Comparison of ENCODE assay signal across 9 cellular contexts in genomic region chr7:50369408-50370026, GRCh38.
DNase-seq lines count a peak whose midpoint lies in the region; ATAC-seq, FAIRE-seq and TF ChIP-seq lines count a peak whose summit lies in the region.
"Had no signal": no experiment of that assay in that cellular context is flagged by ENCODE, and none has a peak within 500 bp of the region (broad histone marks: within the 10 kb centered on the region; RNA-seq: fewer than 3 reads in every experiment).

No MANE protein-coding gene starts in this region.

- intact Hi-C loops in CD8-positive, alpha-beta T cell (cut with DNase I, micrococcal nuclease) = loop anchor here (1.0 to 2.0 kb wide), 12 partner anchors 33 to 277 kb away; partner anchors contain the start of genes IKZF1 (in 1 of the 2) and ZPBP (in 1 of the 2)

- H3K36me3 ChIP-seq in CD8-positive, alpha-beta T cell (ENCODE audit: insufficient read depth, low read length) = peaks cover 51% of the 10 kb centered on the region

- DNase-seq in CD8-positive, alpha-beta T cell = peak in 2 of 7 experiments; percentile 55 to 60
- DNase-seq in GM19239 (ENCODE audit: insufficient read length, low spot score) = peak; percentile 22
- DNase-seq in NOMO-1 (lab: John Stamatoyannopoulos, UW; ENCODE audit: unreplicated experiment in 2 of 2) = peak; percentile 39 to 52
- no peak for DNase-seq in mesenteric fat pad (ENCODE audit: low spot score)
- DNase-seq in caudate nucleus (lab: John Stamatoyannopoulos, UW) = no peak

- CTCF ChIA-PET in CD8-positive, alpha-beta T cell (lab: Charles Lee) = interaction anchor here (0.7 to 20.8 kb wide), 26 partner anchors 11 to 277 kb away, joined by 3 to 494 read pairs (median 6); partner anchors contain the start of gene IKZF1

- H3K4me1 Mint-ChIP-seq in CD8-positive, alpha-beta T cell (ENCODE audit: low read depth) = peaks cover 95% of the 10 kb centered on the region
- H3K4me1 Mint-ChIP-seq in brain (no peaks in the 10 kb centered on the region), nephron (no peaks in the 10 kb centered on the region)

- no peak overlapping the region for H3K27ac ChIP-seq in CD8-positive, alpha-beta T cell (ENCODE audit: low read depth, low read length)
- no peak overlapping the region for H3K27ac ChIP-seq in caudate nucleus (ENCODE audit: low read depth, low read length)
- H3K27ac ChIP-seq: parathyroid adenoma had no signal

- H3K27me3 Mint-ChIP-seq in CD8-positive, alpha-beta T cell (ENCODE audit: low read depth) = no peaks in the 10 kb centered on the region
- peaks cover 8% of the 10 kb centered on the region for H3K27me3 Mint-ChIP-seq in brain
- H3K27me3 Mint-ChIP-seq in nephron (ENCODE audit: low read depth) = peaks cover 8% of the 10 kb centered on the region

- TF ChIP-seq CTCF in CD8-positive, alpha-beta T cell (IDR thresholded peaks at IDR 0.05) = peak; percentile 92
- TF ChIP-seq CTCF in brain (conservative IDR thresholded peaks at IDR 0.05) (peak; percentile 55 to 69), nephron (IDR thresholded peaks at IDR 0.05; ENCODE audit: unreplicated experiment in 3 of 3) (peak in 2 of 3 experiments; percentile 15 to 49)

- peaks cover 93% of the 10 kb centered on the region for H3K36me3 Mint-ChIP-seq in CD8-positive, alpha-beta T cell
- no peaks in the 10 kb centered on the region for H3K36me3 Mint-ChIP-seq in brain
- H3K36me3 Mint-ChIP-seq in nephron (ENCODE audit: low read depth) = no peaks in the 10 kb centered on the region

- H3K27me3 ChIP-seq in CD8-positive, alpha-beta T cell (ENCODE audit: insufficient read depth, low read length) = no peaks in the 10 kb centered on the region

- no peaks in the 10 kb centered on the region for H3K9me3 Mint-ChIP-seq in CD8-positive, alpha-beta T cell
- H3K9me3 Mint-ChIP-seq in brain = peaks cover 0 to 8% (median 2%) of the 10 kb centered on the region in 5 experiments
- peaks cover 2% of the 10 kb centered on the region for H3K9me3 Mint-ChIP-seq in nephron

- H3K4me1 ChIP-seq in CD8-positive, alpha-beta T cell (ENCODE audit: insufficient read depth, low read length) = peaks cover 95% of the 10 kb centered on the region
- H3K4me1 ChIP-seq: parathyroid adenoma had no signal

- H3K9me3 ChIP-seq in CD8-positive, alpha-beta T cell (ENCODE audit: low read length) = no peaks in the 10 kb centered on the region

- no peak overlapping the region for H3K4me3 ChIP-seq in CD8-positive, alpha-beta T cell (ENCODE audit: low read depth, low read length)

- peak overlapping the region; percentile 27 for H3K4me3 Mint-ChIP-seq in CD8-positive, alpha-beta T cell
- H3K4me3 Mint-ChIP-seq in brain (no peak overlapping the region), nephron (no peak overlapping the region)

- FAIRE-seq in GM19239 (lab: Jason Lieb, UNC) = peak; percentile 78

- peak overlapping the region; percentile 99 for H3K27ac Mint-ChIP-seq in CD8-positive, alpha-beta T cell
- H3K27ac Mint-ChIP-seq in brain (no peak overlapping the region), nephron (no peak overlapping the region)

- ATAC-seq in CD8-positive, alpha-beta T cell = peak; percentile 58
- ATAC-seq in GM21515 (IDR thresholded peaks at IDR 0.05; ENCODE audit: unreplicated experiment) = no peak

- POLR2A ChIA-PET in CD8-positive, alpha-beta T cell (lab: Charles Lee) = interaction anchor here (0.9 to 45.4 kb wide), 14 partner anchors 9 to 222 kb away, joined by 3 to 1039 read pairs (median 5); partner anchors contain the start of gene IKZF1

Comparison
In these comparisons a context has a peak if more than half of its experiments do, and no peak if none do; other contexts are left out.
1. DNase-seq: peak in GM19239 (single experiment) and NOMO-1 (2 of 2); none in mesenteric fat pad (single experiment) and caudate nucleus (0 of 61).
2. CTCF ChIP-seq: peak in every context shown above with its lines; median percentile 92 in CD8-positive, alpha-beta T cell; 62 in brain; 32 in nephron.